Comparison of ENCODE assay signal across 18 cellular contexts in genomic region chr2:101893676-101894381, GRCh38.
A peak's percentile ranks its signal among the peaks of the same experiment; 100 is the strongest.
DNase-seq lines count a peak whose midpoint lies in the region; ATAC-seq and TF ChIP-seq lines count a peak whose summit lies in the region.
"Had no signal": no experiment of that assay in that cellular context is flagged by ENCODE, and none has a peak within 500 bp of the region (broad histone marks: within the 10 kb centered on the region; RNA-seq: fewer than 3 reads in every experiment).

No MANE protein-coding gene starts in this region.

- peak; percentile 44; the same call in 1 of the 2 replicates for ATAC-seq in IMR-90 (ENCODE audit: low read depth)

- H3K27ac ChIP-seq in A673 (ENCODE audit: low read depth, low read length, poor library complexity, severe bottlenecking) (peak overlapping the region; percentile 43), IMR-90 (ENCODE audit: insufficient read depth, low read length) (peak overlapping the region; percentile 20; the same call in 1 of the 2 replicates), mesenchymal stem cell (ENCODE audit: low read length, poor library complexity, severe bottlenecking) (no peak overlapping the region)
- H3K27ac ChIP-seq: PC-9, right atrium auricular region had no signal

- no peak overlapping the region for H3K4me3 ChIP-seq in A673 (ENCODE audit: low read depth, low read length, poor library complexity, severe bottlenecking)
- H3K4me3 ChIP-seq in IMR-90 (ENCODE audit: insufficient read depth, low read depth, low read length) = no peak overlapping the region
- H3K4me3 ChIP-seq in mesenchymal stem cell (ENCODE audit: insufficient read depth in 1 of 2, low read depth in 1 of 2, low read length in 2 of 2) = no peak overlapping the region
- H3K4me3 ChIP-seq: PC-9, right atrium auricular region had no signal

- in situ Hi-C loops in IMR-90 (cut with MboI; ENCODE audit: low sequenced_read_pairs) = no loop called here

- CTCF ChIA-PET in A673 (lab: Charles Lee) = interaction anchor here (1.7 kb wide), 1 partner anchor 9 kb away, joined by 11 read pairs; no protein-coding TSS in a partner anchor
- CTCF ChIA-PET in IMR-90 (lab: Yijun Ruan, JAX) = interaction anchor here (0.7 to 2.4 kb wide), 2 partner anchors 10 to 23 kb away, joined by 4 to 10 read pairs; no protein-coding TSS in a partner anchor
- CTCF ChIA-PET in MCF 10A (lab: Yijun Ruan, JAX) = interaction anchor here (0.6 to 2.3 kb wide), 5 partner anchors 10 to 555 kb away, joined by 3 to 15 read pairs (median 3); no protein-coding TSS in a partner anchor

- BruUV-seq in A673 (replicated peaks; lab: Mats Ljungman, UMichigan) (no TSS peak), IMR-90 (replicated peaks; lab: Mats Ljungman, UMichigan) (no TSS peak), MCF 10A (replicated peaks; lab: Mats Ljungman, UMichigan) (no TSS peak)

- H2BK20ac ChIP-seq in IMR-90 (ENCODE audit: low read depth, low read length) = no peak overlapping the region

- H2BK120ac ChIP-seq in IMR-90 (ENCODE audit: low read depth, low read length) (no peak overlapping the region), mesenchymal stem cell (ENCODE audit: low read depth, low read length) (no peak overlapping the region)

- H2AK9ac ChIP-seq in IMR-90 (replicated peaks; ENCODE audit: low read depth, low read length, poor library complexity) = no peak overlapping the region

- H3K36me3 ChIP-seq in A673 (ENCODE audit: insufficient read depth, low read length, poor library complexity, severe bottlenecking) (peaks cover 19% of the 10 kb centered on the region), IMR-90 (ENCODE audit: control insufficient read depth, insufficient read depth, low read length) (peaks cover 35% of the 10 kb centered on the region), mesenchymal stem cell (ENCODE audit: control insufficient read depth in 1 of 2, insufficient read depth in 2 of 2, low read depth in 1 of 2, low read length in 2 of 2) (peaks cover 39 to 98% of the 10 kb centered on the region in 2 experiments)

- H4K5ac ChIP-seq in IMR-90 (ENCODE audit: low read depth, low read length) = no peak overlapping the region

- TF ChIP-seq POLR2A in IMR-90 (IDR thresholded peaks at IDR 0.05; ENCODE audit: low read depth, low read length) = no peak

- H2AK5ac ChIP-seq in IMR-90 (ENCODE audit: low read depth, low read length) (no peak overlapping the region), mesenchymal stem cell (ENCODE audit: low read length, severe bottlenecking) (no peak overlapping the region)

- H3K4ac ChIP-seq in IMR-90 (ENCODE audit: low read depth, low read length) (no peak overlapping the region), mesenchymal stem cell (ENCODE audit: low read depth in 1 of 2, low read length in 2 of 2) (no peak overlapping the region)

- peak; percentile 96 for DNase-seq in A673 (ENCODE audit: low spot score)
- no peak for DNase-seq in IMR-90
- peak; percentile 61 for DNase-seq in fibroblast of gingiva (ENCODE audit: low read depth)
- DNase-seq in mesenchymal stem cell = no peak
- DNase-seq in NCI-H2227 (lab: John Stamatoyannopoulos, UW; ENCODE audit: unreplicated experiment) = no peak
- no peak for DNase-seq in COLO668 (lab: John Stamatoyannopoulos, UW; ENCODE audit: unreplicated experiment)
- no peak for DNase-seq in GF-D8 (lab: John Stamatoyannopoulos, UW)
- DNase-seq in MCF 10A (ENCODE audit: unreplicated experiment) = no peak
- DNase-seq: activated CD4-positive, CD25-positive, alpha-beta regulatory T cell treated with anti-CD3 and anti-CD28 coated beads, Interleukin-2, amount 50 U/mL, for 72 hours; activated gamma-delta T cell treated with Interleukin-2 at 50 U/mL for 16 hours; CD8-positive, alpha-beta memory T cell; cortex of kidney; islet precursor cell; NCI-H526 treated with DMSO at 0.1 percent for 48 hours; PC-9 had no signal

- no peak overlapping the region for H3K27ac Mint-ChIP-seq in MCF 10A (ENCODE audit: low read depth, unreplicated experiment)

- H3K79me1 ChIP-seq in IMR-90 (ENCODE audit: low read depth in 1 of 2, low read length in 2 of 2) (peaks cover 5 to 27% of the 10 kb centered on the region in 2 experiments; a peak in 3 of 4 replicates), mesenchymal stem cell (replicated peaks; ENCODE audit: low read length, poor library complexity, severe bottlenecking) (peaks cover 23% of the 10 kb centered on the region)

- H3K36me3 Mint-ChIP-seq in MCF 10A (ENCODE audit: insufficient read depth, unreplicated experiment) = peaks cover 85% of the 10 kb centered on the region

- H2BK12ac ChIP-seq in mesenchymal stem cell (ENCODE audit: low read length in 2 of 2) = no peak overlapping the region

- H3K4me1 ChIP-seq in A673 (ENCODE audit: insufficient read depth, low read length, poor library complexity, severe bottlenecking) = peaks cover 16% of the 10 kb centered on the region
- peaks cover 2% of the 10 kb centered on the region; the same call in 1 of the 2 replicates for H3K4me1 ChIP-seq in IMR-90 (ENCODE audit: control insufficient read depth, insufficient read depth, low read length)
- no peaks in the 10 kb centered on the region for H3K4me1 ChIP-seq in mesenchymal stem cell (ENCODE audit: control insufficient read depth, insufficient read depth, low read depth, low read length)
- H3K4me1 ChIP-seq: right atrium auricular region had no signal

- WGBS in IMR-90 (ENCODE audit: extremely low coverage in 2 of 2, insufficient read length in 1 of 2), 2 experiments = no CpG with 5 or more reads among the region's 9 CpGs
- WGBS in mesenchymal stem cell = 82% methylated on average over 6 of the region's 9 CpGs

- no peaks in the 10 kb centered on the region for H3K27me3 ChIP-seq in A673 (replicated peaks; ENCODE audit: insufficient read depth, low read depth, low read length, poor library complexity)
- no peaks in the 10 kb centered on the region for H3K27me3 ChIP-seq in IMR-90 (ENCODE audit: control insufficient read depth, insufficient read depth, low read length)
- no peaks in the 10 kb centered on the region for H3K27me3 ChIP-seq in mesenchymal stem cell (ENCODE audit: control insufficient read depth in 1 of 2, insufficient read depth in 1 of 2, low read length in 2 of 2)
- H3K27me3 ChIP-seq: right atrium auricular region had no signal

- H3K23ac ChIP-seq in IMR-90 (ENCODE audit: low read depth, low read length) (no peak overlapping the region), mesenchymal stem cell (ENCODE audit: low read length in 2 of 2) (no peak overlapping the region)

- H3K27me3 Mint-ChIP-seq in MCF 10A (ENCODE audit: insufficient read depth, unreplicated experiment) = no peaks in the 10 kb centered on the region
- H3K27me3 Mint-ChIP-seq: CD8-positive, alpha-beta memory T cell; IgD-negative memory B cell had no signal

- TF ChIP-seq CTCF in A673 (conservative IDR thresholded peaks at IDR 0.05; ENCODE audit: low read depth, low read length) (0 out of 2 replicates have a peak, but pooled peaks have one; percentile 19), IMR-90 (conservative IDR thresholded peaks at IDR 0.05; ENCODE audit: low read depth, low read length) (no peak), MCF 10A (IDR thresholded peaks at IDR 0.05; ENCODE audit: unreplicated experiment) (no peak)

- peaks cover 6% of the 10 kb centered on the region for H3K4me1 Mint-ChIP-seq in MCF 10A (ENCODE audit: insufficient read depth, unreplicated experiment)
- H3K4me1 Mint-ChIP-seq: CD8-positive, alpha-beta memory T cell had no signal

- no peak overlapping the region for H3K56ac ChIP-seq in IMR-90 (ENCODE audit: extremely low read depth, insufficient read depth, low read length)

- no peak for TF ChIP-seq RAD21 in IMR-90 (IDR thresholded peaks at IDR 0.05; ENCODE audit: low read length)

- intact Hi-C loops in A673 (cut with micrococcal nuclease; ENCODE audit: unreplicated experiment) (no loop called here), IMR-90 (cut with micrococcal nuclease) (no loop called here), MCF 10A (cut with micrococcal nuclease) (no loop called here)

- no peak overlapping the region for H3K14ac ChIP-seq in IMR-90 (replicated peaks; ENCODE audit: low read depth, low read length)
- H3K14ac ChIP-seq in mesenchymal stem cell (ENCODE audit: low read length in 2 of 2) = no peak overlapping the region

- H3K9me3 ChIP-seq in A673 (ENCODE audit: low read depth, low read length, poor library complexity, severe bottlenecking) = no peaks in the 10 kb centered on the region
- H3K9me3 ChIP-seq in IMR-90 (ENCODE audit: control insufficient read depth, insufficient read depth, low read length) = no peaks in the 10 kb centered on the region
- no peaks in the 10 kb centered on the region for H3K9me3 ChIP-seq in mesenchymal stem cell (ENCODE audit: control insufficient read depth, low read length)
- H3K9me3 ChIP-seq: right atrium auricular region had no signal

- no peaks in the 10 kb centered on the region for H3K9me3 Mint-ChIP-seq in MCF 10A (ENCODE audit: unreplicated experiment)
- H3K9me3 Mint-ChIP-seq: brain; CD8-positive, alpha-beta memory T cell; IgD-negative memory B cell had no signal

- POLR2A ChIA-PET in A673 (lab: Charles Lee; ENCODE audit: low non-redundant PET) (no interaction called here), IMR-90 (lab: Charles Lee; ENCODE audit: unreplicated experiment) (no interaction called here), MCF 10A (lab: Yijun Ruan, JAX) (interaction anchor here (1.1 to 1.3 kb wide), 2 partner anchors 68 to 89 kb away, joined by 3 to 4 read pairs; no protein-coding TSS in a partner anchor)

- H3K18ac ChIP-seq in IMR-90 (ENCODE audit: low read depth, low read length) (no peak overlapping the region), mesenchymal stem cell (ENCODE audit: low read depth in 1 of 2, low read length in 2 of 2) (peak overlapping the region in 1 of 2 experiments; percentile 37)

- H3K9me1 ChIP-seq in IMR-90 (ENCODE audit: insufficient read depth, low read length) = peaks cover 11% of the 10 kb centered on the region; the same call in 1 of the 2 replicates

- dilution Hi-C loops in IMR-90 (cut with HindIII; ENCODE audit: low sequenced_read_pairs, unreplicated experiment) = no loop called here

- no peak overlapping the region for H2BK15ac ChIP-seq in IMR-90 (ENCODE audit: low read depth, low read length)
- no peak overlapping the region for H2BK15ac ChIP-seq in mesenchymal stem cell (ENCODE audit: low read depth, poor library complexity, severe bottlenecking)

- H4K8ac ChIP-seq in IMR-90 (ENCODE audit: low read depth in 2 of 2, low read length in 2 of 2) (no peak overlapping the region), mesenchymal stem cell (ENCODE audit: low read length) (peak overlapping the region; percentile 43)

- H3K4me2 ChIP-seq in IMR-90 (ENCODE audit: low read depth, low read length) = no peak overlapping the region
- no peak overlapping the region for H3K4me2 ChIP-seq in mesenchymal stem cell (ENCODE audit: low read length, poor library complexity, severe bottlenecking)
- H3K4me2 ChIP-seq: PC-9 had no signal

- no peak overlapping the region for H3K4me3 Mint-ChIP-seq in MCF 10A (ENCODE audit: unreplicated experiment)
- H3K4me3 Mint-ChIP-seq: brain; CD8-positive, alpha-beta memory T cell; IgD-negative memory B cell had no signal

- H2BK5ac ChIP-seq in IMR-90 (ENCODE audit: low read depth, low read length, poor library complexity, severe bottlenecking) (no peak overlapping the region), mesenchymal stem cell (ENCODE audit: low read depth, low read length, poor library complexity, severe bottlenecking) (no peak overlapping the region)

- H3K9ac ChIP-seq in IMR-90 (ENCODE audit: low read depth, low read length) (no peak overlapping the region), mesenchymal stem cell (ENCODE audit: low read length) (peak overlapping the region; percentile 11)

- no peak overlapping the region for H4K91ac ChIP-seq in IMR-90 (ENCODE audit: insufficient read depth, low read depth, low read length)
- H4K91ac ChIP-seq in mesenchymal stem cell (ENCODE audit: low read length) = no peak overlapping the region

- peaks cover 3% of the 10 kb centered on the region; the same call in 1 of the 2 replicates for H4K20me1 ChIP-seq in IMR-90 (ENCODE audit: insufficient read depth, low read length)

- no peak overlapping the region for H2AFZ ChIP-seq in IMR-90 (replicated peaks; ENCODE audit: low read length, poor library complexity)
- no peak overlapping the region for H2AFZ ChIP-seq in mesenchymal stem cell (ENCODE audit: low read depth, low read length)
- H2AFZ ChIP-seq: PC-9 had no signal

Comparison
In these comparisons a context has a peak if more than half of its experiments do, and no peak if none do; other contexts are left out.
1. DNase-seq: peak in A673 (single experiment) and fibroblast of gingiva (single experiment); none in IMR-90 (single experiment), mesenchymal stem cell (single experiment), NCI-H2227 (single experiment), COLO668 (single experiment), GF-D8 (single experiment) and MCF 10A (single experiment).